In genomic region chr7:143248781-143249354, GRCh38 we compare ENCODE assay signal across 17 cellular contexts. TPM values are rescaled to one million over a fixed set of nuclear protein-coding genes. Genes with fewer than 3 reads are reported as not detected.
DNase-seq lines count a peak whose midpoint lies in the region; TF ChIP-seq lines count a peak whose summit lies in the region.
"Had no signal": no experiment of that assay in that cellular context is flagged by ENCODE, and none has a peak within 500 bp of the region (broad histone marks: within the 10 kb centered on the region; RNA-seq: fewer than 3 reads in every experiment).

No MANE protein-coding gene starts in this region.

- H3K4me2 ChIP-seq in trophoblast cell (ENCODE audit: low read length) = peak overlapping the region; percentile 30
- H3K4me2 ChIP-seq: KMS-11 had no signal

- no peak overlapping the region for H3K18ac ChIP-seq in trophoblast cell (ENCODE audit: low read length)

- no peak overlapping the region for H3K14ac ChIP-seq in trophoblast cell (ENCODE audit: low read length)

- no peak overlapping the region for H2BK12ac ChIP-seq in trophoblast cell (ENCODE audit: low read length)

- H3K4ac ChIP-seq in trophoblast cell (ENCODE audit: low read depth, low read length) = no peak overlapping the region

- H3K9ac ChIP-seq in duodenal mucosa (ENCODE audit: low read depth in 1 of 2, low read length in 2 of 2) (no peak overlapping the region), trophoblast cell (ENCODE audit: low read length) (no peak overlapping the region)
- H3K9ac ChIP-seq: KMS-11 had no signal

- no peak overlapping the region for H2AK5ac ChIP-seq in trophoblast cell (ENCODE audit: low read length)

- no peaks in the 10 kb centered on the region for H3K36me3 ChIP-seq in duodenal mucosa (ENCODE audit: control insufficient read depth in 1 of 2, insufficient read depth in 2 of 2, low read length in 2 of 2)
- no peaks in the 10 kb centered on the region for H3K36me3 ChIP-seq in trophoblast cell (ENCODE audit: control insufficient read depth in 1 of 2, insufficient read depth in 2 of 2, low read length in 2 of 2)
- no peaks in the 10 kb centered on the region for H3K36me3 ChIP-seq in tibial nerve
- H3K36me3 ChIP-seq: HAP-1 had no signal

- no peaks in the 10 kb centered on the region for H3K9me3 ChIP-seq in duodenal mucosa (ENCODE audit: control insufficient read depth in 1 of 2, low read length in 2 of 2)
- peaks cover 2% of the 10 kb centered on the region for H3K9me3 ChIP-seq in trophoblast cell (ENCODE audit: insufficient read depth, low read depth, low read length)
- H3K9me3 ChIP-seq in tibial nerve = no peaks in the 10 kb centered on the region
- H3K9me3 ChIP-seq: HAP-1 had no signal

- H2BK120ac ChIP-seq in trophoblast cell (ENCODE audit: insufficient read depth, low read length, poor library complexity) = no peak overlapping the region

- H3K4me3 ChIP-seq in duodenal mucosa (ENCODE audit: low read depth in 1 of 2, low read length in 2 of 2) (peak overlapping the region in 1 of 2 donors; percentile 19), trophoblast cell (ENCODE audit: low read depth, low read length) (no peak overlapping the region), tibial nerve (no peak overlapping the region)
- H3K4me3 ChIP-seq: HAP-1 had no signal

- no peak overlapping the region for H3K23ac ChIP-seq in trophoblast cell (ENCODE audit: low read length)

- TF ChIP-seq CTCF in tibial nerve (IDR thresholded peaks at IDR 0.05) = no peak

- H3K79me1 ChIP-seq in trophoblast cell (ENCODE audit: low read length) = peaks cover 6% of the 10 kb centered on the region

- no peak overlapping the region for H4K8ac ChIP-seq in trophoblast cell (ENCODE audit: low read depth, low read length)

- no peaks in the 10 kb centered on the region for H3K27me3 ChIP-seq in duodenal mucosa (ENCODE audit: control insufficient read depth in 1 of 2, insufficient read depth in 2 of 2, low read length in 2 of 2)
- no peaks in the 10 kb centered on the region for H3K27me3 ChIP-seq in trophoblast cell (ENCODE audit: insufficient read depth, low read length)
- H3K27me3 ChIP-seq in tibial nerve = no peaks in the 10 kb centered on the region

- no peak overlapping the region for H4K91ac ChIP-seq in trophoblast cell (ENCODE audit: low read depth, low read length)

- DNase-seq in SIG-M5 treated with dmso at 0.1 percent for 504 hours (lab: John Stamatoyannopoulos, UW; ENCODE audit: unreplicated experiment) (peak; percentile 35), SIG-M5 (lab: John Stamatoyannopoulos, UW) (no peak), NCI-H226 (peak; percentile 98), trophoblast cell (peak; percentile 98 to 99), activated T-cell treated with anti-CD3 and anti-CD28 coated beads for 4 hours (no peak), tibial nerve (ENCODE audit: low spot score in 2 of 2) (no peak)
- no peak for DNase-seq in NK-92 treated with Interleukin-12 subunit alpha and Interleukin-12 subunit beta, amount 100 ng/mL, for 24 hours (lab: John Stamatoyannopoulos, UW)
- DNase-seq: 8988T; erythroblast; NCI-H1694; NCI-H524; stimulated activated naive CD8-positive, alpha-beta T cell treated with anti-CD3 and anti-CD28 coated beads, Interleukin-15, Interleukin-2, amounts not matched to agents 100 U/mL and 50 U/mL, for 24 hours had no signal

- TF ChIP-seq POLR2A in tibial nerve (IDR thresholded peaks at IDR 0.05) = no peak

- H2BK5ac ChIP-seq in trophoblast cell (ENCODE audit: low read depth, low read length, poor library complexity) = no peak overlapping the region

- H2AFZ ChIP-seq in trophoblast cell (ENCODE audit: insufficient read depth, low read length, poor library complexity) = no peak overlapping the region

- no CpG with 5 or more reads among the region's 2 CpGs for WGBS in trophoblast cell (ENCODE audit: extremely low coverage, insufficient coverage, insufficient read length)
- WGBS in tibial nerve, 2 donors = 66 to 67% methylated on average over 2 of the region's 2 CpGs

- no peak overlapping the region for H4K12ac ChIP-seq in trophoblast cell (ENCODE audit: low read depth, low read length)

- H3K79me2 ChIP-seq in trophoblast cell (ENCODE audit: control insufficient read depth, insufficient read depth, low read length, poor library complexity) = no peaks in the 10 kb centered on the region

- H3K27ac ChIP-seq in duodenal mucosa (ENCODE audit: low read depth, low read length) (peak overlapping the region; percentile 5), trophoblast cell (ENCODE audit: low read depth, low read length) (peak overlapping the region; percentile 78), tibial nerve (no peak overlapping the region)
- H3K27ac ChIP-seq: KMS-11 had no signal

- H3K4me1 ChIP-seq in duodenal mucosa (ENCODE audit: control insufficient read depth in 1 of 2, insufficient read depth in 2 of 2, low read length in 2 of 2) (peaks cover 16 to 30% of the 10 kb centered on the region in 2 donors), trophoblast cell (ENCODE audit: control insufficient read depth in 1 of 2, insufficient read depth in 2 of 2, low read length in 2 of 2) (peaks cover 2 to 6% of the 10 kb centered on the region in 2 experiments), tibial nerve (peaks cover 0 to 8% (median 0%) of the 10 kb centered on the region in 4 donors)
- H3K4me1 ChIP-seq: HAP-1 had no signal

- TF ChIP-seq EP300 in tibial nerve (IDR thresholded peaks at IDR 0.05) = no peak

RNA-seq across cellular contexts. Expression of gene GSTK1, which starts 14.4 kb away (rescaled TPM):
- polyA plus RNA-seq in trophoblast cell (2013) = 130 and 132 TPM in 2 replicates
- 100 to 1,000 TPM; 149 to 202 (median 161) TPM for total RNA-seq in tibial nerve

RNA-seq across cellular contexts. Expression of gene TAS2R40, which starts 27.0 kb away (rescaled TPM):
- polyA plus RNA-seq in trophoblast cell (2013) = not detected in 2 replicates
- not detected for total RNA-seq in tibial nerve
- total RNA-seq: cerebellum, lung microvascular endothelial cell had no signal

RNA-seq across cellular contexts. Expression of gene TMEM139, which starts 35.9 kb away (rescaled TPM):
- polyA plus RNA-seq in trophoblast cell (2013) = 1.1 and 1.4 TPM in 2 replicates
- total RNA-seq in tibial nerve = 10 to 100 TPM in 1 of 4 donors, 1 to 10 TPM in 3; 2.1 to 12.0 (median 6.4) TPM
- total RNA-seq: lung microvascular endothelial cell had no signal

RNA-seq across cellular contexts. Expression of gene CASP2, which starts 39.3 kb away (rescaled TPM):
- 23.1 and 23.8 TPM in 2 replicates for polyA plus RNA-seq in trophoblast cell (2013)
- 10 to 100 TPM; 18.4 to 25.2 (median 21.3) TPM for total RNA-seq in tibial nerve

Comparison
In these comparisons a context has a peak if more than half of its experiments do, and no peak if none do; other contexts are left out.
1. DNase-seq: peak in SIG-M5 treated with dmso at 0.1 percent for 504 hours (single experiment), NCI-H226 (single experiment) and trophoblast cell (2 of 2); none in SIG-M5 (single experiment), activated T-cell treated with anti-CD3 and anti-CD28 coated beads for 4 hours (single experiment), NK-92 treated with Interleukin-12 subunit alpha and Interleukin-12 subunit beta, amount 100 ng/mL, for 24 hours (single experiment) and tibial nerve (0 of 2).
2. H3K27ac ChIP-seq: peak in duodenal mucosa (single experiment) and trophoblast cell (single experiment); none in tibial nerve (0 of 4).